Comparison of ENCODE assay signal across 26 cellular contexts in the genomic region with DNA sequence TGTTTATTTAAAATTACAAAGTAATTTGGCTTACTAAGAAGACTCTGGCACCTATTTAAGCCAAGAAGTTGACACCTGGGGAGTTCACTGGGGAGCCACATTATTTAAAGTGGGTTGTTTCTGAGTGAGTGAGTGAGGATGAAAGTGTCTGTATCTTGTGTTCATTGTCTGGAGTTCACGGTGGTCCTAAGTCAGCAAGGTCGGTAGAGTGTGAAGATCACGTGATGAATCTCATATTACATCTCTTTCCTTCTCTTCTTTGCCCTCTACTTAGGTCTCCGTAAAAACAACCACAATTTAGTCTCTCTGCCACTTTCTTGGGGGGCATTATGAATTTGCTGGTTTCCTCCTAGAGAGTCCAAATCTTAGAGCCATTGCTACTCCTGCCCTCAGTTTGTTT.
"Had no signal": no experiment of that assay in that cellular context is flagged by ENCODE, and none has a peak within 500 bp of the region (broad histone marks: within the 10 kb centered on the region; RNA-seq: fewer than 3 reads in every experiment).

No MANE protein-coding gene starts in this region.

- H3K4me3 ChIP-seq: cardiac muscle cell, PC-9, SK-N-MC had no signal

- H3K9me3 Mint-ChIP-seq: activated T-helper 17 cell treated with anti-CD3 and anti-CD28 coated beads, Interleukin-2, amount 50 U/mL, for 72 hours had no signal

- H3K27ac ChIP-seq: cardiac muscle cell, PC-9, SK-N-MC, WERI-Rb-1 had no signal

- H3K27me3 Mint-ChIP-seq: activated CD8-positive, alpha-beta T cell treated with anti-CD3 and anti-CD28 coated beads for 36 hours; activated naive CD8-positive, alpha-beta T cell; activated naive CD8-positive, alpha-beta T cell treated with anti-CD3 and anti-CD28 coated beads, Interleukin-2, amount 50 U/mL, for 24 hours; activated T-helper 17 cell treated with anti-CD3 and anti-CD28 coated beads, Interleukin-2, amount 50 U/mL, for 72 hours; central memory CD8-positive, alpha-beta T cell had no signal

- H3K27ac Mint-ChIP-seq: activated CD4-positive, alpha-beta T cell treated with anti-CD3 and anti-CD28 coated beads, Interleukin-2, amount 10 ng/mL, durations not matched to agents 24 days and 14 days; activated CD8-positive, alpha-beta T cell treated with anti-CD3 and anti-CD28 coated beads for 36 hours; activated naive CD4-positive, alpha-beta T cell treated with anti-CD3 and anti-CD28 coated beads for 36 hours; activated naive CD8-positive, alpha-beta T cell; activated naive CD8-positive, alpha-beta T cell treated with anti-CD3 and anti-CD28 coated beads, Interleukin-2, amount 50 U/mL, for 24 hours; activated T-helper 17 cell treated with anti-CD3 and anti-CD28 coated beads, Interleukin-2, amount 50 U/mL, for 72 hours had no signal

- DNase-seq: activated CD4-positive, alpha-beta T cell treated with anti-CD3 and anti-CD28 coated beads, Interleukin-2, amount 10 ng/mL, durations not matched to agents 24 days and 14 days; activated CD4-positive, alpha-beta T cell treated with anti-CD3 and anti-CD28 coated beads, Interleukin-2, amount 50 U/mL, for 4 hours; activated CD8-positive, alpha-beta T cell treated with anti-CD3 and anti-CD28 coated beads for 36 hours; activated gamma-delta T cell; activated naive CD4-positive, alpha-beta T cell treated with anti-CD3 and anti-CD28 coated beads for 36 hours; activated naive CD8-positive, alpha-beta T cell treated with anti-CD3 and anti-CD28 coated beads, Interleukin-2, amount 50 U/mL, for 24 hours; activated T-cell treated with anti-CD3 and anti-CD28 coated beads, Interleukin-2, amount 50 U/mL, for 1 hour; activated T-cell treated with anti-CD3 and anti-CD28 coated beads, Interleukin-2, amount 50 U/mL, for 72 hours; anterior cingulate cortex; NCI-H1092 treated with DMSO at 0.1 percent for 48 hours; NCI-H1417; NCI-H146; NCI-H187; NCI-H2029 treated with DMSO at 0.1 percent for 48 hours; NCI-H2107; NCI-H226; NCI-H446 treated with DMSO at 0.1 percent for 48 hours; NCI-H524; PC-9; T1000; WERI-Rb-1 had no signal

- H3K4me3 Mint-ChIP-seq: activated CD4-positive, alpha-beta T cell treated with anti-CD3 and anti-CD28 coated beads, Interleukin-2, amount 10 ng/mL, durations not matched to agents 24 days and 14 days; activated CD8-positive, alpha-beta T cell treated with anti-CD3 and anti-CD28 coated beads for 36 hours; activated naive CD4-positive, alpha-beta T cell treated with anti-CD3 and anti-CD28 coated beads for 36 hours; activated naive CD8-positive, alpha-beta T cell; activated naive CD8-positive, alpha-beta T cell treated with anti-CD3 and anti-CD28 coated beads, Interleukin-2, amount 50 U/mL, for 24 hours; activated T-cell treated with anti-CD3 and anti-CD28 coated beads, Interleukin-2, amount 50 U/mL, for 72 hours; activated T-helper 17 cell treated with anti-CD3 and anti-CD28 coated beads, Interleukin-2, amount 50 U/mL, for 72 hours; central memory CD8-positive, alpha-beta T cell had no signal

- ATAC-seq: activated CD8-positive, alpha-beta T cell treated with anti-CD3 and anti-CD28 coated beads for 36 hours; activated naive CD8-positive, alpha-beta T cell treated with anti-CD3 and anti-CD28 coated beads, Interleukin-2, amount 50 U/mL, for 24 hours; activated T-cell treated with anti-CD3 and anti-CD28 coated beads, Interleukin-2, amount 50 U/mL, for 72 hours; activated T-helper 17 cell treated with anti-CD3 and anti-CD28 coated beads, Interleukin-2, amount 50 U/mL, for 72 hours had no signal

- H3K27me3 ChIP-seq: cardiac muscle cell had no signal
